In the genomic region with DNA sequence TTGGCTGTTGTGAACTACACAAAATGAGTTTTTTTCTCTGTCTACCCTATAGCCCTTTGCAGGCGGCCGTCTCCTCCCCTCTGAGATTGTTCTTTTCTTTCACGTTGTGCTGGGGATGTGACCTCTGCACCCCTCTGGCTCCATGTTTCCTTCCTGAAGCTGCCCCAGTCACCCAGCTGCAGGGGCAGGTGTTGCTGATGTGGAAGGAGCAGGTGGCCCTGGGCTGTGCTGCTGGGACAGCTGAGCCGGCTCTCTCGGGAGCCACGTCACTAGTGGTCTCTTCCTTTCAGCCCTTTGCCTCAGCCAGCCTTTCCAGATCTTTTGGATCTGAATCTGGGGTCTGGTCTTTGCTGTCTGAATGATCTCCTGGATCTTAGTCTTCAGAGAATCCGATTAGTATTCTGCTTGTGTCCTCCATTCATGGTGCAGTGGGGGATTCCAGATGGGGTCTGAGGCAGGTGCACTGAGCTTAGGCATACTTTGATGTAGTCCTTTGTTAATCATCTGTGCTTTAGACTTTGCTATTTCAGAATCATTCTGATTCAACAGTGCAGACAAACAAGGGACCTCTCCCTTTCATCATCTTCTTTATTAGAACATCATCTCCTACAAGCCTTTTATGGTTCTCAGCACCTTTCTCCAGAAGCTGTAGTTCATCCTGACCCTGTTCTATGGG, we compare ENCODE assay signal across 17 cellular contexts.
"Had no signal": no experiment of that assay in that cellular context is flagged by ENCODE, and none has a peak within 500 bp of the region (broad histone marks: within the 10 kb centered on the region; RNA-seq: fewer than 3 reads in every experiment).

No MANE protein-coding gene starts in this region.

- H3K27ac ChIP-seq: body of pancreas, gastrocnemius medialis, heart right ventricle, pancreas, sigmoid colon, thoracic aorta, upper lobe of right lung had no signal

- ATAC-seq: body of pancreas, gastrocnemius medialis, heart right ventricle, pancreas, upper lobe of right lung had no signal

- DNase-seq: activated CD4-positive, alpha-beta T cell treated with anti-CD3 and anti-CD28 coated beads, Interleukin-2, amount 50 U/mL, for 4 hours; activated T-cell treated with anti-CD3 and anti-CD28 coated beads, Interleukin-2, amount 50 U/mL, for 48 hours; amniotic stem cell; body of pancreas; cerebellar nuclear complex; effector memory CD4-positive, alpha-beta T cell; gastrocnemius medialis; heart right ventricle; pancreas; sigmoid colon; stimulated activated CD4-positive, alpha-beta T cell treated with anti-CD3 and anti-CD28 coated beads, Interleukin-1b, Interleukin-23, amount 100 ng/mL, for 48 hours; T-helper 9 cell; upper lobe of right lung had no signal

- H3K27ac Mint-ChIP-seq: mesothelial cell of epicardium had no signal

- H3K4me3 Mint-ChIP-seq: mesothelial cell of epicardium had no signal

- H3K4me3 ChIP-seq: body of pancreas, gastrocnemius medialis, heart right ventricle, lung, pancreas, sigmoid colon, thoracic aorta, upper lobe of right lung had no signal

- H3K4me1 Mint-ChIP-seq: mesothelial cell of epicardium had no signal

- H3K9me3 ChIP-seq: body of pancreas, gastrocnemius medialis, heart right ventricle, pancreas, sigmoid colon, thoracic aorta, upper lobe of right lung had no signal

- H3K4me1 ChIP-seq: body of pancreas, gastrocnemius medialis, pancreas, sigmoid colon, upper lobe of right lung had no signal

- H3K27me3 ChIP-seq: body of pancreas, gastrocnemius medialis, heart right ventricle, pancreas, sigmoid colon, upper lobe of right lung had no signal

- H3K9me3 Mint-ChIP-seq: mesothelial cell of epicardium had no signal

- FAIRE-seq: islet of Langerhans, pancreas had no signal
